In the genomic region with DNA sequence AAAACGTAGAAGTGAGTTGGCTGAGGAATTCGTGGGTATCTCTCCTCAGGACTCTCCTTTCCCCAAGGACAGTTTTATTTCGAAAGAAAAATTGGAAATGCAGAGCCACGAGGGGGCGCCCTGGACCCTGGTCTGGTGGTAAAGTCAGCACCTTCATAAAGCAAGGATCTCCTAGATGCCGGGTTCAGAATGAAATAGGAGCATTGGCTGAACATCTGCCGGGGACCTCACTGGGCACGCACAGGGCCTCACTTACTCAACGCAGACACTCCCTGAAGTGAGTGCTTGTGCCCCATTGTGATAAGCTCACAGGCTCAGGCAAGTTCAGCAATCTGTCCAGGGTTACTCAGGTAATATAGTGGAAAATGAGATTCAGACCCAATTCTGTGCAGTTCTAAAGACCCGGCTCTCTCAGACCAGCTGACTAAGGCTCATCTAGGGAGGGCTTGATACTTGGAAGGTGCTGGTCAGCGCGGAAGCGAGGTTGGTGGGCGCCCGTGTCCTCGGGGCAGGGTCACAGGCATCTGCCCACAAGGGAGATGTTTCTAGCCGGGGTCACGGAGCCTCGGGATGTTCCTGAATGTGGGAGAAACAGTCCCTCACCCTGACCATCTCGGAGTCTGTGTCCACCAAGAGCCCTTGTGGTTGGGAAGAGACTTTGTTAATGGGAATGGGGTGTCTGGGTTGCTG, we compare ENCODE assay signal across 8 cellular contexts. TPM values are rescaled to one million over a fixed set of nuclear protein-coding genes. Genes with fewer than 3 reads are reported as not detected.
DNase-seq lines count a peak whose midpoint lies in the region; ATAC-seq and TF ChIP-seq lines count a peak whose summit lies in the region.

No MANE protein-coding gene starts in this region.

- H3K4me1 Mint-ChIP-seq in endothelial cell (ENCODE audit: unreplicated experiment) (peaks cover 5% of the 10 kb centered on the region), naive B cell (peaks cover 0 to 5% (median 4%) of the 10 kb centered on the region in 3 donors)

- H3K4me1 ChIP-seq in testis = no peaks in the 10 kb centered on the region

- no peaks in the 10 kb centered on the region for H3K36me3 Mint-ChIP-seq in endothelial cell (ENCODE audit: low read depth, unreplicated experiment)
- H3K36me3 Mint-ChIP-seq in naive B cell = no peaks in the 10 kb centered on the region

- H3K4me3 Mint-ChIP-seq in endothelial cell (ENCODE audit: unreplicated experiment) (no peak overlapping the region), naive B cell (no peak overlapping the region)

- no peak overlapping the region for H3K4me3 ChIP-seq in testis

- H3K27me3 ChIP-seq in testis = no peaks in the 10 kb centered on the region

- TF ChIP-seq CTCF in endothelial cell (IDR thresholded peaks at IDR 0.05; ENCODE audit: unreplicated experiment) = peak; percentile 78
- TF ChIP-seq CTCF in testis (IDR thresholded peaks at IDR 0.05) = peak; percentile 33 to 66 (median 41)

- 14 to 39% methylated on average over 13 to 19 of the region's 20 CpGs for WGBS in testis, 2 donors

- DNase-seq in AML-193 (lab: John Stamatoyannopoulos, UW) (peak; percentile 4 to 56), H4 (ENCODE audit: low spot score) (peak; percentile 50), NCI-H345 treated with DMSO at 0.1 percent for 48 hours (lab: John Stamatoyannopoulos, UW; ENCODE audit: unreplicated experiment) (peak; percentile 27), endothelial cell (ENCODE audit: low spot score) (peak; percentile 86), naive B cell (peak; percentile 34), testis (peak; percentile 88), T1000 (lab: John Stamatoyannopoulos, UW) (no peak)
- peak; percentile 81 for DNase-seq in activated CD4-positive, alpha-beta T cell treated with anti-CD3 and anti-CD28 coated beads for 48 hours

- H3K27me3 Mint-ChIP-seq in endothelial cell (ENCODE audit: unreplicated experiment) = peaks cover 4% of the 10 kb centered on the region
- peaks cover 31 to 67% (median 55%) of the 10 kb centered on the region in 3 donors for H3K27me3 Mint-ChIP-seq in naive B cell

- TF ChIP-seq POLR2A in testis (IDR thresholded peaks at IDR 0.05) = no peak

- peak in 1 of 2 donors; percentile 33 for ATAC-seq in naive B cell (ENCODE audit: low read depth in 2 of 2)

- no peak overlapping the region for H3K27ac Mint-ChIP-seq in endothelial cell (ENCODE audit: unreplicated experiment)
- H3K27ac Mint-ChIP-seq in naive B cell = peak overlapping the region in 2 of 6 donors; percentile 57 to 65

- no peaks in the 10 kb centered on the region for H3K36me3 ChIP-seq in testis (ENCODE audit: low read depth, missing control alignments)

- no peaks in the 10 kb centered on the region for H3K9me3 Mint-ChIP-seq in endothelial cell (ENCODE audit: unreplicated experiment)
- H3K9me3 Mint-ChIP-seq in naive B cell = no peaks in the 10 kb centered on the region

- intact Hi-C loops in testis (cut with DNase I; ENCODE audit: low total_unique reads) = loop anchor here (10.0 kb wide), 1 partner anchor 301 kb away; no protein-coding TSS in a partner anchor

- H3K27ac ChIP-seq in testis = no peak overlapping the region

- no peaks in the 10 kb centered on the region for H3K9me3 ChIP-seq in testis

RNA-seq across cellular contexts. Expression of a gene that starts 55.7 kb away (rescaled TPM):
- total RNA-seq in H4 (2014; rRNA removed; shearing (Covaris generic)) = 3.2 and 5.6 TPM in 2 replicates
- total RNA-seq in endothelial cell (ENCODE audit: unreplicated experiment) (52.3 TPM), testis (10 to 100 TPM; 28.0 to 29.1 TPM)
- polyA plus RNA-seq in naive B cell (ENCODE audit: low read depth in 6 of 6) (10 to 100 TPM in 4 of 6 donors, 1 to 10 TPM in 2; 2.3 to 14.5 (median 12.3) TPM), testis (ENCODE audit: insufficient read depth, low read depth, low replicate concordance) (22.2 TPM)
